Comparison of ENCODE assay signal across 6 cellular contexts in the genomic region with DNA sequence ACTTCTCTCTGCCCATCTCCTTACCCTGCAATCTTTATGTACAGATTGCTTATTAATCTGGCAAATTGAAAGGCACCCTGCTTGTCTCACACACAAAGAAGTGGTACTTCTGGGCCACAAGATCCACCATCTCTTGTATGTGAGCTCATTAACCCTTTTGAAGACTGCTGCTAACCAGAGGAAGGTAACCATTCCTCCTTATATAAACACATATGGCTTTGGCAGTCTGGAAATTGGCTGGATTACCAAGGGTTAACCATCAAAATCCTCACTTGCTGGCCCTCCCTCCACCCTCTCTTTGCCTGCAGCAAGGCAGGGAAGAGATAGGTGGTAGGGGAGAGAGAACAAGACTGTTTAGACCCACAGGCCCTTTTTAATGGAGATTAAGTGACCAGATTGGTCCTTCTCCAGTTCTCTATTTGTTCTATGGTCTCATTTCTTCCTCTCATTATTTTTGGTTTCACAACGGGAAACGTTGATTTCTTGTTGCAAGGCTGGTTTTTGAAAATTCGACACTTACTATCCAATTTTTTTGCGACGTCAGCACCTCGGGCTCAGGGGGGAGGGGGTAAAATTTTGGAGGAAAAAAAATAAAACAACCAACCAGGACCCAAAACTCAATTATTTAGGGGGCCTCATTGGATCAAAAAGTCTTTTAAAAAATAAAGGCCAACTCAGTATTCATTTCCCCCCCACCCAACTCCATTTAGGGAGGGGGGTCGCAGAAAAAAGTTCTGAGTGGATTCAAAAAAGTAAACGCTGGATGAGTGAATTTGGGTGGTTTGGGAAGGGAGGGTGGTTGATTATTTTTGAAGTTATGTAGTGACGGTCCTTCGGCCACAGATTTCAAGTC. TPM values are rescaled to one million over a fixed set of nuclear protein-coding genes. Genes with fewer than 3 reads are reported as not detected.
DNase-seq lines count a peak whose midpoint lies in the region; ATAC-seq and TF ChIP-seq lines count a peak whose summit lies in the region.

No MANE protein-coding gene starts in this region.

- DNase-seq in A172 (ENCODE audit: low spot score): peak; percentile 29
- no peak for DNase-seq in Jurkat, Clone E6-1 (ENCODE audit: low read depth, low spot score)
- no peak for DNase-seq in WTC11 (ENCODE audit: low spot score)
- DNase-seq in right cardiac atrium: peak in 1 of 3 donors; percentile 38
- peak; percentile 64 for DNase-seq in superior temporal gyrus (ENCODE audit: extremely low spot score)

- CTCF ChIA-PET in WTC11 (lab: Charles Lee): interaction anchor here (1.2 to 4.1 kb wide), 4 partner anchors 63 to 134 kb away, joined by 3 to 15 read pairs (median 5); no protein-coding TSS in a partner anchor

- no peaks in the 10 kb centered on the region for H3K27me3 ChIP-seq in right cardiac atrium (ENCODE audit: control insufficient read depth, insufficient read depth)

- H3K9me3 ChIP-seq in right cardiac atrium (ENCODE audit: control insufficient read depth, low read length): no peaks in the 10 kb centered on the region

- WGBS in right cardiac atrium: under 1% methylated on average over 10 of the region's 10 CpGs

- H3K9me3 Mint-ChIP-seq in WTC11: no peaks in the 10 kb centered on the region

- ATAC-seq in WTC11 (no peak), right cardiac atrium (no peak), esophagus mucosa (no peak)

- H3K36me3 Mint-ChIP-seq in WTC11: peaks cover 51% of the 10 kb centered on the region

- peak overlapping the region; percentile 99 for H3K27ac ChIP-seq in right cardiac atrium (ENCODE audit: low read length)

- peaks cover 42% of the 10 kb centered on the region for H3K4me1 Mint-ChIP-seq in WTC11

- no peaks in the 10 kb centered on the region; the same call in 1 of the 2 replicates for H3K27me3 Mint-ChIP-seq in WTC11 (ENCODE audit: low read depth)

- peak overlapping the region; percentile 96 for H3K4me3 Mint-ChIP-seq in WTC11

- peak overlapping the region; percentile 96 for H3K4me3 ChIP-seq in Jurkat, Clone E6-1 (ENCODE audit: low read length)
- peak overlapping the region; percentile 99 for H3K4me3 ChIP-seq in right cardiac atrium (ENCODE audit: low read length)

- peak overlapping the region; percentile 100 for H3K27ac Mint-ChIP-seq in WTC11

- H3K4me1 ChIP-seq in right cardiac atrium (ENCODE audit: control insufficient read depth, insufficient read depth, low read length): peaks cover 6% of the 10 kb centered on the region

- POLR2A ChIA-PET in WTC11 (lab: Charles Lee): interaction anchor here (0.5 to 2.0 kb wide), 3 partner anchors 10 to 101 kb away, joined by 6 to 19 read pairs (median 7); a partner anchor contains a TSS

- no peak for TF ChIP-seq CTCF in WTC11 (IDR thresholded peaks at IDR 0.05)

- intact Hi-C loops in right cardiac atrium (cut with DNase I): no loop called here

TF ChIP-seq in WTC11, 78 proteins besides CTCF, POLR2A, EP300 and RAD21 (continues in another document):
- TF ChIP-seq, protein P1, sequence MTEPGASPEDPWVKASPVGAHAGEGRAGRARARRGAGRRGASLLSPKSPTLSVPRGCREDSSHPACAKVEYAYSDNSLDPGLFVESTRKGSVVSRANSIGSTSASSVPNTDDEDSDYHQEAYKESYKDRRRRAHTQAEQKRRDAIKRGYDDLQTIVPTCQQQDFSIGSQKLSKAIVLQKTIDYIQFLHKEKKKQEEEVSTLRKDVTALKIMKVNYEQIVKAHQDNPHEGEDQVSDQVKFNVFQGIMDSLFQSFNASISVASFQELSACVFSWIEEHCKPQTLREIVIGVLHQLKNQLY (CRISPR knock-in tag; IDR thresholded peaks at IDR 0.05): 0 out of 2 replicates have a peak, but pooled peaks have one; percentile 42
- TF ChIP-seq NR3C1 (CRISPR knock-in tag; conservative IDR thresholded peaks at IDR 0.05; ENCODE audit: low read depth) (no peak), TEAD4 (CRISPR knock-in tag; IDR thresholded peaks at IDR 0.05) (no peak), CBFB (CRISPR knock-in tag; IDR thresholded peaks at IDR 0.05; ENCODE audit: low read depth) (no peak), SMAD3 (CRISPR knock-in tag; IDR thresholded peaks at IDR 0.05; ENCODE audit: borderline replicate concordance) (no peak), GABPB1 (CRISPR knock-in tag; IDR thresholded peaks at IDR 0.05) (peak; percentile 48; the same call in 1 of the 2 replicates), NFE2L1 (CRISPR knock-in tag; IDR thresholded peaks at IDR 0.05) (no peak)
- TF ChIP-seq, protein P2, sequence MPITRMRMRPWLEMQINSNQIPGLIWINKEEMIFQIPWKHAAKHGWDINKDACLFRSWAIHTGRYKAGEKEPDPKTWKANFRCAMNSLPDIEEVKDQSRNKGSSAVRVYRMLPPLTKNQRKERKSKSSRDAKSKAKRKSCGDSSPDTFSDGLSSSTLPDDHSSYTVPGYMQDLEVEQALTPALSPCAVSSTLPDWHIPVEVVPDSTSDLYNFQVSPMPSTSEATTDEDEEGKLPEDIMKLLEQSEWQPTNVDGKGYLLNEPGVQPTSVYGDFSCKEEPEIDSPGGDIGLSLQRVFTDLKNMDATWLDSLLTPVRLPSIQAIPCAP (CRISPR knock-in tag; IDR thresholded peaks at IDR 0.05): no peak
- TF ChIP-seq, protein P3, sequence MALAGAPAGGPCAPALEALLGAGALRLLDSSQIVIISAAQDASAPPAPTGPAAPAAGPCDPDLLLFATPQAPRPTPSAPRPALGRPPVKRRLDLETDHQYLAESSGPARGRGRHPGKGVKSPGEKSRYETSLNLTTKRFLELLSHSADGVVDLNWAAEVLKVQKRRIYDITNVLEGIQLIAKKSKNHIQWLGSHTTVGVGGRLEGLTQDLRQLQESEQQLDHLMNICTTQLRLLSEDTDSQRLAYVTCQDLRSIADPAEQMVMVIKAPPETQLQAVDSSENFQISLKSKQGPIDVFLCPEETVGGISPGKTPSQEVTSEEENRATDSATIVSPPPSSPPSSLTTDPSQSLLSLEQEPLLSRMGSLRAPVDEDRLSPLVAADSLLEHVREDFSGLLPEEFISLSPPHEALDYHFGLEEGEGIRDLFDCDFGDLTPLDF (CRISPR knock-in tag; IDR thresholded peaks at IDR 0.05): no peak
- TF ChIP-seq, protein P4, sequence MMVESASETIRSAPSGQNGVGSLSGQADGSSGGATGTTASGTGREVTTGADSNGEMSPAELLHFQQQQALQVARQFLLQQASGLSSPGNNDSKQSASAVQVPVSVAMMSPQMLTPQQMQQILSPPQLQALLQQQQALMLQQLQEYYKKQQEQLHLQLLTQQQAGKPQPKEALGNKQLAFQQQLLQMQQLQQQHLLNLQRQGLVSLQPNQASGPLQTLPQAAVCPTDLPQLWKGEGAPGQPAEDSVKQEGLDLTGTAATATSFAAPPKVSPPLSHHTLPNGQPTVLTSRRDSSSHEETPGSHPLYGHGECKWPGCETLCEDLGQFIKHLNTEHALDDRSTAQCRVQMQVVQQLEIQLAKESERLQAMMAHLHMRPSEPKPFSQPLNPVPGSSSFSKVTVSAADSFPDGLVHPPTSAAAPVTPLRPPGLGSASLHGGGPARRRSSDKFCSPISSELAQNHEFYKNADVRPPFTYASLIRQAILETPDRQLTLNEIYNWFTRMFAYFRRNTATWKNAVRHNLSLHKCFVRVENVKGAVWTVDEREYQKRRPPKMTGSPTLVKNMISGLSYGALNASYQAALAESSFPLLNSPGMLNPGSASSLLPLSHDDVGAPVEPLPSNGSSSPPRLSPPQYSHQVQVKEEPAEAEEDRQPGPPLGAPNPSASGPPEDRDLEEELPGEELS (CRISPR knock-in tag; IDR thresholded peaks at IDR 0.05): no peak
- TF ChIP-seq, protein P5, sequence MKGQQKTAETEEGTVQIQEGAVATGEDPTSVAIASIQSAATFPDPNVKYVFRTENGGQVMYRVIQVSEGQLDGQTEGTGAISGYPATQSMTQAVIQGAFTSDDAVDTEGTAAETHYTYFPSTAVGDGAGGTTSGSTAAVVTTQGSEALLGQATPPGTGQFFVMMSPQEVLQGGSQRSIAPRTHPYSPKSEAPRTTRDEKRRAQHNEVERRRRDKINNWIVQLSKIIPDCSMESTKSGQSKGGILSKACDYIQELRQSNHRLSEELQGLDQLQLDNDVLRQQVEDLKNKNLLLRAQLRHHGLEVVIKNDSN (CRISPR knock-in tag; IDR thresholded peaks at IDR 0.05): no peak

RNA-seq across cellular contexts. Expression of a gene that starts 0.9 kb away (rescaled TPM):
- 22.6 and 28.2 TPM in 2 replicates for total RNA-seq in A172 (2014; rRNA removed; shearing (Covaris generic))
- 29.9 TPM for polyA plus RNA-seq in Jurkat, Clone E6-1 (2012; ENCODE audit: insufficient read depth, insufficient read length)
- total RNA-seq in WTC11 (2021) (83.1 to 90.5 TPM (median 85.5 TPM) in 3 replicates), right cardiac atrium (10 to 100 TPM; 36.5 to 46.6 (median 43.4) TPM), esophagus mucosa (30.0 TPM)
- 16.0 TPM for polyA plus RNA-seq in right cardiac atrium

RNA-seq across cellular contexts. Expression of a gene that starts 1.5 kb away (rescaled TPM):
- total RNA-seq in A172 (2014; rRNA removed; shearing (Covaris generic)): 76.8 and 82.8 TPM in 2 replicates
- polyA plus RNA-seq in Jurkat, Clone E6-1 (2012; ENCODE audit: insufficient read depth, insufficient read length): 101 TPM
- total RNA-seq in WTC11 (2021): 56.4 to 67.8 TPM (median 57.6 TPM) in 3 replicates
- 10 to 100 TPM; 60.2 to 77.5 (median 72.0) TPM for total RNA-seq in right cardiac atrium
- polyA plus RNA-seq in right cardiac atrium: 97.6 TPM
- total RNA-seq in esophagus mucosa: 48.2 TPM

RNA-seq across cellular contexts. Expression of a gene that starts 10.5 kb away (rescaled TPM):
- total RNA-seq in A172 (2014; rRNA removed; shearing (Covaris generic)): 2.4 and 5.9 TPM in 2 replicates
- 46.1 TPM for polyA plus RNA-seq in Jurkat, Clone E6-1 (2012; ENCODE audit: insufficient read depth, insufficient read length)
- 19.3 to 21.7 TPM (median 20.3 TPM) in 3 replicates for total RNA-seq in WTC11 (2021)
- total RNA-seq in right cardiac atrium: 1 to 10 TPM; 2.6 to 3.5 (median 3.2) TPM
- 2.8 TPM for polyA plus RNA-seq in right cardiac atrium
- 4.6 TPM for total RNA-seq in esophagus mucosa

RNA-seq across cellular contexts. Expression of a gene that starts 30.7 kb away (rescaled TPM):
- 4.8 and 6.1 TPM in 2 replicates for total RNA-seq in A172 (2014; rRNA removed; shearing (Covaris generic))
- polyA plus RNA-seq in Jurkat, Clone E6-1 (2012; ENCODE audit: insufficient read depth, insufficient read length): 32.3 TPM
- total RNA-seq in WTC11 (2021): 21.8 to 26.5 TPM (median 25.5 TPM) in 3 replicates
- total RNA-seq in right cardiac atrium: 10 to 100 TPM; 37.9 to 53.0 (median 45.5) TPM
- polyA plus RNA-seq in right cardiac atrium: 46.3 TPM
- total RNA-seq in esophagus mucosa: 10.0 TPM

RNA-seq across cellular contexts. Expression of a gene that starts 44.9 kb away (rescaled TPM):
- total RNA-seq in A172 (2014; rRNA removed; shearing (Covaris generic)): 45.6 and 45.7 TPM in 2 replicates
- 71.5 TPM for polyA plus RNA-seq in Jurkat, Clone E6-1 (2012; ENCODE audit: insufficient read depth, insufficient read length)
- 98.7 to 102 TPM (median 101 TPM) in 3 replicates for total RNA-seq in WTC11 (2021)
- total RNA-seq in right cardiac atrium: 10 to 100 TPM; 36.7 to 40.7 (median 39.2) TPM
- 26.8 TPM for polyA plus RNA-seq in right cardiac atrium
- 27.1 TPM for total RNA-seq in esophagus mucosa

Comparison
In these comparisons a context has a peak if more than half of its experiments do, and no peak if none do; other contexts are left out.
1. DNase-seq: peak in A172 (single experiment) and superior temporal gyrus (single experiment); none in Jurkat, Clone E6-1 (single experiment) and WTC11 (single experiment).